8 cellular contexts compared by ENCODE assay signal in genomic region chr19:33175886-33176669, GRCh38. TPM values are rescaled to one million over a fixed set of nuclear protein-coding genes. Genes with fewer than 3 reads are reported as not detected.
DNase-seq lines count a peak whose midpoint lies in the region; ATAC-seq and TF ChIP-seq lines count a peak whose summit lies in the region.

No MANE protein-coding gene starts in this region.

- no peaks in the 10 kb centered on the region for H3K9me2 ChIP-seq in SK-N-SH

- peak; percentile 37 for DNase-seq in DND-41
- DNase-seq in SK-N-SH = peak; percentile 75
- DNase-seq in testis = no peak
- DNase-seq in NCI-H187 treated with DMSO at 0.1 percent for 48 hours (lab: John Stamatoyannopoulos, UW) = no peak
- DNase-seq in mesenteric fat pad (ENCODE audit: low spot score) = no peak

- H4K20me1 ChIP-seq in DND-41 (ENCODE audit: insufficient read depth, low read length) = no peaks in the 10 kb centered on the region
- no peaks in the 10 kb centered on the region for H4K20me1 ChIP-seq in SK-N-SH (ENCODE audit: insufficient read depth)

- POLR2A ChIA-PET in SK-N-SH (lab: Yijun Ruan, JAX) = interaction anchor here (1.1 to 3.0 kb wide), 9 partner anchors 8 to 495 kb away, joined by 3 to 21 read pairs (median 4); no protein-coding TSS in a partner anchor

- H3K9ac ChIP-seq in DND-41 (ENCODE audit: low read depth, low read length) = peak overlapping the region; percentile 98
- peak overlapping the region; percentile 80 for H3K9ac ChIP-seq in SK-N-SH
- peak overlapping the region; percentile 57 to 70 for H3K9ac ChIP-seq in liver (ENCODE audit: low read depth in 1 of 2, low read length in 2 of 2)

- H3K4me1 ChIP-seq in DND-41 (ENCODE audit: insufficient read depth, low read length) (peaks cover 41% of the 10 kb centered on the region), SK-N-SH (ENCODE audit: control insufficient read depth in 1 of 2, insufficient read depth in 2 of 2, low read depth in 1 of 2, low read length in 1 of 2) (peaks cover 0 to 19% of the 10 kb centered on the region in 2 experiments; a peak in 2 of 4 replicates), liver (ENCODE audit: control insufficient read depth in 4 of 4, insufficient read depth in 4 of 4, low read length in 3 of 4) (peaks cover 2 to 31% (median 24%) of the 10 kb centered on the region in 4 donors), testis (peaks cover 7% of the 10 kb centered on the region)

- H3K4me2 ChIP-seq in DND-41 (ENCODE audit: insufficient read depth, low read length) (peak overlapping the region; percentile 89), SK-N-SH (peak overlapping the region; percentile 84)

- intact Hi-C loops in testis (cut with DNase I; ENCODE audit: low total_unique reads) = no loop called here

- TF ChIP-seq RAD21 in SK-N-SH (IDR thresholded peaks at IDR 0.05; ENCODE audit: low read length) (no peak; the same call in 1 of the 2 replicates), liver (IDR thresholded peaks at IDR 0.05) (no peak)

- CTCF ChIA-PET in SK-N-SH (lab: Yijun Ruan, JAX) = interaction anchor here (0.6 to 4.4 kb wide), 25 partner anchors 8 to 920 kb away, joined by 3 to 27 read pairs (median 4); no protein-coding TSS in a partner anchor

- H3K27me3 ChIP-seq in DND-41 (ENCODE audit: insufficient read depth, low read length, poor library complexity) = no peaks in the 10 kb centered on the region
- H3K27me3 ChIP-seq in SK-N-SH (ENCODE audit: insufficient read depth) = no peaks in the 10 kb centered on the region
- no peaks in the 10 kb centered on the region for H3K27me3 ChIP-seq in liver (ENCODE audit: control insufficient read depth in 4 of 4, insufficient read depth in 4 of 4, low read length in 3 of 4)
- no peaks in the 10 kb centered on the region for H3K27me3 ChIP-seq in testis

- no peaks in the 10 kb centered on the region; the same call in 1 of the 2 replicates for H3K36me3 ChIP-seq in DND-41 (ENCODE audit: insufficient read depth, low read length)
- no peaks in the 10 kb centered on the region for H3K36me3 ChIP-seq in SK-N-SH (replicated peaks in 1 of 2; ENCODE audit: control insufficient read depth in 1 of 2, insufficient read depth in 2 of 2, low read length in 1 of 2)
- no peaks in the 10 kb centered on the region for H3K36me3 ChIP-seq in liver (ENCODE audit: control insufficient read depth in 4 of 4, insufficient read depth in 3 of 4, low read depth in 1 of 4, low read length in 3 of 4)
- no peaks in the 10 kb centered on the region for H3K36me3 ChIP-seq in testis (ENCODE audit: low read depth, missing control alignments)

- H3K79me2 ChIP-seq in DND-41 (ENCODE audit: insufficient read depth, low read length) (peaks cover 10% of the 10 kb centered on the region), SK-N-SH (ENCODE audit: insufficient read depth) (peaks cover 12% of the 10 kb centered on the region; the same call in 1 of the 2 replicates)

- H3F3A ChIP-seq in SK-N-SH (replicated peaks; ENCODE audit: insufficient read depth) = peaks cover 22% of the 10 kb centered on the region

- TF ChIP-seq CTCF in DND-41 (IDR thresholded peaks at IDR 0.05; ENCODE audit: borderline replicate concordance, extremely low read depth, low read length, poor library complexity, severe bottlenecking) (peak; percentile 23), SK-N-SH (IDR thresholded peaks at IDR 0.05) (no peak), liver (IDR thresholded peaks at IDR 0.05; ENCODE audit: low read depth, low read length, missing input control) (no peak), testis (IDR thresholded peaks at IDR 0.05) (no peak)

- ATAC-seq in DND-41 (ENCODE audit: insufficient read depth, low read depth) (no peak), HG02623 (IDR thresholded peaks at IDR 0.05; ENCODE audit: unreplicated experiment) (peak; percentile 0)

- H3K27ac ChIP-seq in DND-41 (ENCODE audit: low read length) (peak overlapping the region; percentile 92), SK-N-SH (ENCODE audit: low read depth in 2 of 2, low read length in 1 of 2) (peak overlapping the region; percentile 83 to 93), cingulate gyrus (ENCODE audit: low read depth, low read length) (peak overlapping the region; percentile 88), liver (ENCODE audit: low read depth in 1 of 2, low read length in 2 of 2) (peak overlapping the region; percentile 72 to 87), testis (peak overlapping the region; percentile 52 to 89)

- 23% methylated on average over 16 of the region's 25 CpGs for WGBS in SK-N-SH (ENCODE audit: low lambda C conversion rate)
- WGBS in liver = 7% methylated on average over 25 of the region's 25 CpGs
- WGBS in testis, 2 donors = 10 to 17% methylated on average over 12 to 25 of the region's 25 CpGs

- H3K4me3 ChIP-seq in DND-41 (ENCODE audit: low read depth in 1 of 2, low read length in 2 of 2) = peak overlapping the region; percentile 65 to 88
- H3K4me3 ChIP-seq in SK-N-SH (ENCODE audit: low read depth in 2 of 2, low read length in 1 of 2) = peak overlapping the region; percentile 80 to 81
- H3K4me3 ChIP-seq in liver (ENCODE audit: low read depth in 1 of 3, low read length in 3 of 3) = peak overlapping the region; percentile 55 to 82 (median 61)
- H3K4me3 ChIP-seq in testis = peak overlapping the region; percentile 68 to 89

- TF ChIP-seq POLR2A in testis (IDR thresholded peaks at IDR 0.05) = no peak

- no peak for TF ChIP-seq EP300 in SK-N-SH (IDR thresholded peaks at IDR 0.05; ENCODE audit: borderline replicate concordance in 1 of 2, low read depth in 1 of 2, low read length in 1 of 2)

- H3K9me3 ChIP-seq in DND-41 (ENCODE audit: insufficient read depth, low read length, severe bottlenecking) (no peaks in the 10 kb centered on the region), SK-N-SH (no peaks in the 10 kb centered on the region), liver (ENCODE audit: control insufficient read depth in 4 of 4, low read length in 3 of 4) (no peaks in the 10 kb centered on the region), testis (no peaks in the 10 kb centered on the region)

- H2AFZ ChIP-seq in DND-41 (ENCODE audit: low read depth, low read length) (peak overlapping the region; percentile 95), SK-N-SH (ENCODE audit: low read depth) (peak overlapping the region; percentile 72; the same call in 1 of the 2 replicates)

TF ChIP-seq in SK-N-SH, 30 proteins besides CTCF, POLR2A, EP300 and RAD21:
- TF ChIP-seq TAF1 (IDR thresholded peaks at IDR 0.05; ENCODE audit: borderline replicate concordance, low read depth, low read length) (no peak), USF2 (IDR thresholded peaks at IDR 0.05; ENCODE audit: borderline replicate concordance, low read depth, low read length) (no peak), YY1 (IDR thresholded peaks at IDR 0.05; ENCODE audit: low read depth) (0 out of 2 replicates have a peak, but pooled peaks have one; percentile 27)

TF ChIP-seq in liver, 16 proteins besides CTCF, POLR2A, EP300 and RAD21:
- TF ChIP-seq NR2F2 (IDR thresholded peaks at IDR 0.05) (no peak), RXRA (IDR thresholded peaks at IDR 0.05) (peak in 1 of 2 donors; percentile 17), MAX (IDR thresholded peaks at IDR 0.05) (no peak), HNF4A (conservative IDR thresholded peaks at IDR 0.05) (peak in 1 of 2 donors; percentile 19), JUND (IDR thresholded peaks at IDR 0.05) (no peak)

RNA-seq across cellular contexts. Expression of gene LRP3, which starts 18.1 kb away (rescaled TPM):
- polyA plus RNA-seq in SK-N-SH (2012; rRNA removed) = 7.5 and 8.2 TPM in 2 replicates
- polyA plus RNA-seq in SK-N-SH (2012; cell fraction: cytosol; rRNA removed) = 3.6 and 7.8 TPM in 2 replicates
- 8.9 and 11.2 TPM in 2 replicates for polyA plus RNA-seq in SK-N-SH (2012; cell fraction: nucleus; rRNA removed)
- total RNA-seq in liver = 10 to 100 TPM; 12.0 to 18.7 TPM
- 10 to 100 TPM in 1 of 2 donors, 1 to 10 TPM in 1; 2.5 to 42.3 TPM for polyA plus RNA-seq in liver
- total RNA-seq in testis = 10 to 100 TPM; 29.3 to 50.9 TPM
- 21.8 TPM for polyA plus RNA-seq in testis (ENCODE audit: insufficient read depth, low read depth, low replicate concordance)
- total RNA-seq in mesenteric fat pad = 43.3 TPM

RNA-seq across cellular contexts. Expression of gene WDR88, which starts 44.2 kb away (rescaled TPM):
- polyA plus RNA-seq in SK-N-SH (2012; rRNA removed) = 0.03 TPM in 1 of 2 replicates, not detected in the other
- polyA plus RNA-seq in SK-N-SH (2012; cell fraction: cytosol; rRNA removed) = not detected in 2 replicates
- 0.02 TPM in 1 of 2 replicates, not detected in the other for polyA plus RNA-seq in SK-N-SH (2012; cell fraction: nucleus; rRNA removed)
- total RNA-seq in liver = under 1 TPM in 1 of 2 donors, not detected in 1; 0.08 TPM
- polyA plus RNA-seq in liver = under 1 TPM in 1 of 2 donors, not detected in 1; 0.08 TPM
- 1 to 10 TPM; 5.0 to 8.9 TPM for total RNA-seq in testis
- polyA plus RNA-seq in testis (ENCODE audit: insufficient read depth, low read depth, low replicate concordance) = 15.3 TPM
- total RNA-seq in mesenteric fat pad = not detected

RNA-seq across cellular contexts. Expression of gene SLC7A10, which starts 49.6 kb away (rescaled TPM):
- polyA plus RNA-seq in SK-N-SH (2012; rRNA removed) (0.02 TPM in 1 of 2 replicates, not detected in the other), liver (not detected), testis (ENCODE audit: insufficient read depth, low read depth, low replicate concordance) (2.1 TPM)
- polyA plus RNA-seq in SK-N-SH (2012; cell fraction: cytosol; rRNA removed) = not detected in 2 replicates
- polyA plus RNA-seq in SK-N-SH (2012; cell fraction: nucleus; rRNA removed) = 0.07 TPM in 1 of 2 replicates, not detected in the other
- total RNA-seq in liver (not detected), testis (1 to 10 TPM; 3.0 to 5.8 TPM), mesenteric fat pad (24.2 TPM)

Comparison
In these comparisons a context has a peak if more than half of its experiments do, and no peak if none do; other contexts are left out.
1. DNase-seq: peak in DND-41 (single experiment) and SK-N-SH (single experiment); none in testis (single experiment), NCI-H187 treated with DMSO at 0.1 percent for 48 hours (single experiment) and mesenteric fat pad (single experiment).
2. Peak in every context shown above with its lines, with median percentiles within 50 percentile points of each other: H3K27ac ChIP-seq, H3K4me3 ChIP-seq and H3K9ac ChIP-seq.